In the genomic region with DNA sequence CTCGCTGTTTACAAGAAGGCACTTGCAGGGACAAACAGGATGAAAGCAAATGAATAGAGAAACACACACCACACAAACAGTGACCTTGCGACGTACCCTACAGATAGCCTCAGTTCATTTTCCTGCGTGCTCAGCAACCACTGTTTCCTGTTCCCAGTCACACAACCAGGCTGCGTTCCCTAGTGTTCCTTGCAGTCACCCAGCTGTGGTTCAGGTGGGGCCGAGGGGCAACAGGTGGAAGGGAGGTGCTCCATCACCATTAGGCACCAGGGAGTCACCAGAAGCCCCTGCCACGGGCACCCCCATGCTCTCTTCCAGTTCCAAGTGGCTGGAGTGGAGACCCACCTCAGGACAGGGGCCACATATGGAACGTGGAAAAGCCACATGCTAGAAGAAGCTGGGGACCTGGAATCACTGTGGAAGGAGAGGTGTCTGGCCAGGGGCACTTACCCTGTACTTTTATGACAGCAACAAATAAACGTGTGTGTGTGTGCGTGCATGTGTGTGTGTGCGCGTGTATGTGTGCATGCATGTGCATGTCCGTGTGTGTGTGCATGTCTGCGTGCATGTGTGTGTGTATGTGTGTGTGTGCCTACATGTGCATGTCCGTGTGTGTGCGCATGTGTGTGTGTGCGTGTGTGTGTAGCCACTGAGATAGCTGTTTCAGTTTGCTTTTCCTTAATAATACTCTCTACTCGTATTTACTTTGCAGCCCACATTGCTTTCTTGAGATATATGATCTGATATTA, we compare ENCODE assay signal across 18 cellular contexts. TPM values are rescaled to one million over a fixed set of nuclear protein-coding genes. Genes with fewer than 3 reads are reported as not detected.
DNase-seq lines count a peak whose midpoint lies in the region; ATAC-seq and TF ChIP-seq lines count a peak whose summit lies in the region.
"Had no signal": no experiment of that assay in that cellular context is flagged by ENCODE, and none has a peak within 500 bp of the region (broad histone marks: within the 10 kb centered on the region; RNA-seq: fewer than 3 reads in every experiment).

No MANE protein-coding gene starts in this region.

- DNase-seq in Right ventricle myocardium superior: peak; percentile 14
- no peak for DNase-seq in cardiac septum (ENCODE audit: low spot score)
- peak; percentile 42 for DNase-seq in left lobe of liver (ENCODE audit: low spot score)
- DNase-seq in sciatic nerve (ENCODE audit: low spot score): peak; percentile 33
- no peak for DNase-seq in transverse colon
- no peak for DNase-seq in hippocampal formation (lab: John Stamatoyannopoulos, UW)
- DNase-seq: 8988T, DMS79, MV-4-11, NCI-H187 treated with DMSO at 0.1 percent for 48 hours, NCI-H2227 treated with DMSO at 0.1 percent for 48 hours, NCI-H524 treated with DMSO at 0.1 percent for 48 hours, PC-3 had no signal

- no peaks in the 10 kb centered on the region for H3K4me1 ChIP-seq in transverse colon
- H3K4me1 ChIP-seq: SJCRH30 had no signal

- no peak overlapping the region for H3K27ac ChIP-seq in transverse colon
- H3K27ac ChIP-seq: KMS-11, SJCRH30 had no signal

- H3K4me3 ChIP-seq in transverse colon: no peak overlapping the region
- H3K4me3 ChIP-seq: SJCRH30 had no signal

- no peak for TF ChIP-seq CTCF in transverse colon (IDR thresholded peaks at IDR 0.05)

- no peaks in the 10 kb centered on the region for H3K36me3 ChIP-seq in transverse colon
- H3K36me3 ChIP-seq: SJCRH30 had no signal

- in situ Hi-C loops in transverse colon (cut with MboI; ENCODE audit: low pct_ligation_motif_present in 1 of 4, low pct_unique_long_range_greater_than_20kb in 1 of 4, low sequenced_read_pairs in 3 of 4): no loop called here

- no peak for TF ChIP-seq POLR2A in transverse colon (IDR thresholded peaks at IDR 0.05)

- 82 to 89% methylated on average over 9 to 18 of the region's 18 CpGs for WGBS in transverse colon (ENCODE audit: low coverage in 1 of 2), 2 donors

- H3K27me3 ChIP-seq in transverse colon: no peaks in the 10 kb centered on the region

- H3K9me3 ChIP-seq in transverse colon: no peaks in the 10 kb centered on the region

- intact Hi-C loops in Right ventricle myocardium superior (cut with DNase I): no loop called here
- intact Hi-C loops in cardiac septum (cut with DNase I): no loop called here
- intact Hi-C loops in sciatic nerve (cut with DNase I): no loop called here
- intact Hi-C loops in transverse colon (cut with DNase I; ENCODE audit: low total_unique reads): loop anchor here (5.0 kb wide), 1 partner anchor 969 kb away; no protein-coding TSS in a partner anchor

- ATAC-seq in Right ventricle myocardium superior (ENCODE audit: poor library complexity): no peak
- ATAC-seq in left lobe of liver: peak; percentile 52
- no peak for ATAC-seq in sciatic nerve
- ATAC-seq in HG02885 (IDR thresholded peaks at IDR 0.05; ENCODE audit: poor library complexity, unreplicated experiment): no peak
- no peak for ATAC-seq in HG02759 (IDR thresholded peaks at IDR 0.05; ENCODE audit: unreplicated experiment)
- ATAC-seq: PC-3 had no signal

- no peak for TF ChIP-seq EP300 in transverse colon (IDR thresholded peaks at IDR 0.05; ENCODE audit: low read depth)

RNA-seq across cellular contexts. Expression of a gene that starts 18.9 kb away (rescaled TPM):
- total RNA-seq in Right ventricle myocardium superior (0.30 TPM), cardiac septum (not detected), left lobe of liver (95.7 TPM), sciatic nerve (not detected), transverse colon (not detected)
- total RNA-seq: H7, PC-3, SJCRH30 had no signal

RNA-seq across cellular contexts. Expression of a gene that starts 56.0 kb away (rescaled TPM):
- total RNA-seq in Right ventricle myocardium superior (4.0 TPM), cardiac septum (5.3 TPM), left lobe of liver (0.93 TPM), sciatic nerve (16.1 TPM), transverse colon (10 to 100 TPM in 1 of 4 donors, under 1 TPM in 1, not detected in 2; 0.41 to 13.8 TPM)
- total RNA-seq: H7, PC-3, SJCRH30 had no signal

Comparison
In these comparisons a context has a peak if more than half of its experiments do, and no peak if none do; other contexts are left out.
1. DNase-seq: peak in Right ventricle myocardium superior (single experiment), left lobe of liver (single experiment) and sciatic nerve (single experiment); none in cardiac septum (single experiment), transverse colon (single experiment) and hippocampal formation (0 of 2).
2. RNA of a gene that starts 18.9 kb away (total RNA-seq): 95.7 TPM in left lobe of liver (single experiment); 0.30 TPM in Right ventricle myocardium superior (single experiment), not detected in sciatic nerve (single experiment), not detected in cardiac septum (single experiment) and not detected in transverse colon; every median in the first group is over 10 times any median in the second.